In genomic region chr15:71114887-71115566, GRCh38 we compare ENCODE assay signal across 1 cellular context.
TF ChIP-seq lines count a peak whose summit lies in the region.

Gene THSD4 (plus strand): TSS chr15:71115471.

TF ChIP-seq in A549, 52 proteins besides CTCF, POLR2A, EP300 and RAD21 (continued from another document):
- TF ChIP-seq CBX2 (IDR thresholded peaks at IDR 0.05; ENCODE audit: borderline replicate concordance, low read depth) (no peak), ZC3H11A (IDR thresholded peaks at IDR 0.05) (no peak), FOSB (CRISPR knock-in tag; IDR thresholded peaks at IDR 0.05) (no peak), MYC (IDR thresholded peaks at IDR 0.05; ENCODE audit: borderline replicate concordance, low read length) (no peak), ZFP36 (IDR thresholded peaks at IDR 0.05; ENCODE audit: borderline replicate concordance, partially characterized antibody) (no peak), FOSL2 (IDR thresholded peaks at IDR 0.05) (no peak), FOSL2 (CRISPR knock-in tag; IDR thresholded peaks at IDR 0.05) (peak; percentile 41), CHD4 (IDR thresholded peaks at IDR 0.05; ENCODE audit: borderline replicate concordance) (peak; percentile 49; the same call in 1 of the 2 replicates), USF2 (IDR thresholded peaks at IDR 0.05) (no peak), PBX3 (IDR thresholded peaks at IDR 0.05) (no peak), ATOH8 (CRISPR knock-in tag; IDR thresholded peaks at IDR 0.05; ENCODE audit: low read depth) (0 out of 2 replicates have a peak, but pooled peaks have one; percentile 25), ESRRA (IDR thresholded peaks at IDR 0.05; ENCODE audit: borderline replicate concordance, low read length) (no peak), HES2 (IDR thresholded peaks at IDR 0.05) (no peak), ELK1 (IDR thresholded peaks at IDR 0.05; ENCODE audit: low read depth, low read length) (no peak), NPAS2 (CRISPR knock-in tag; IDR thresholded peaks at IDR 0.05; ENCODE audit: borderline replicate concordance) (no peak), HOXB5 (CRISPR knock-in tag; IDR thresholded peaks at IDR 0.05) (0 out of 2 replicates have a peak, but pooled peaks have one; percentile 45), POLR2AphosphoS2 (conservative IDR thresholded peaks at IDR 0.05; ENCODE audit: low read length) (no peak), NR3C1 (IDR thresholded peaks at IDR 0.05) (no peak), EHMT2 (IDR thresholded peaks at IDR 0.05; ENCODE audit: low read depth) (no peak), SREBF2 (IDR thresholded peaks at IDR 0.05) (no peak), MAZ (IDR thresholded peaks at IDR 0.05; ENCODE audit: borderline replicate concordance, low read depth, low read length) (peak; percentile 29; the same call in 1 of the 2 replicates), HEYL (CRISPR knock-in tag; IDR thresholded peaks at IDR 0.05) (no peak), SMC3 (IDR thresholded peaks at IDR 0.05) (peak; percentile 98), ZNF302 (CRISPR knock-in tag; IDR thresholded peaks at IDR 0.05) (no peak), CEBPB (IDR thresholded peaks at IDR 0.05) (no peak), CHD2 (IDR thresholded peaks at IDR 0.05; ENCODE audit: low read length, partially characterized antibody) (no peak), RNF2 (IDR thresholded peaks at IDR 0.05; ENCODE audit: borderline replicate concordance, low read depth) (no peak), TP53 (CRISPR knock-in tag; IDR thresholded peaks at IDR 0.05) (0 out of 2 replicates have a peak, but pooled peaks have one; percentile 29)
